14 cellular contexts compared by ENCODE assay signal in genomic region chr9:110131499-110131898, GRCh38.
DNase-seq lines count a peak whose midpoint lies in the region; ATAC-seq and TF ChIP-seq lines count a peak whose summit lies in the region.
"Had no signal": no experiment of that assay in that cellular context is flagged by ENCODE, and none has a peak within 500 bp of the region (broad histone marks: within the 10 kb centered on the region; RNA-seq: fewer than 3 reads in every experiment).

No MANE protein-coding gene starts in this region.

- H3K9me3 Mint-ChIP-seq in MCF 10A (ENCODE audit: unreplicated experiment), result no peaks in the 10 kb centered on the region
- no peaks in the 10 kb centered on the region for H3K9me3 Mint-ChIP-seq in memory B cell
- H3K9me3 Mint-ChIP-seq: activated CD4-positive, alpha-beta T cell treated with anti-CD3 and anti-CD28 coated beads, Interleukin-2, amount 10 ng/mL, durations not matched to agents 7 days and 5 days had no signal

- H3K4me3 Mint-ChIP-seq in MCF 10A (ENCODE audit: unreplicated experiment), result no peak overlapping the region
- H3K4me3 Mint-ChIP-seq in memory B cell, result peak overlapping the region; percentile 66
- H3K4me3 Mint-ChIP-seq: activated CD4-positive, alpha-beta T cell treated with anti-CD3 and anti-CD28 coated beads, Interleukin-2, amount 10 ng/mL, durations not matched to agents 7 days and 5 days had no signal

- H3K36me3 ChIP-seq in breast epithelium (no peaks in the 10 kb centered on the region), heart left ventricle (peaks cover 0 to 7% (median 4%) of the 10 kb centered on the region in 9 donors)

- H3K36me3 Mint-ChIP-seq in MCF 10A (ENCODE audit: insufficient read depth, unreplicated experiment), result peaks cover 21% of the 10 kb centered on the region
- H3K36me3 Mint-ChIP-seq in memory B cell, result peaks cover 15% of the 10 kb centered on the region

- ATAC-seq in memory B cell (ENCODE audit: low read depth) (no peak), heart left ventricle (no peak)
- ATAC-seq: left ventricle myocardium superior had no signal

- H3K4me3 ChIP-seq in breast epithelium, result no peak overlapping the region
- H3K4me3 ChIP-seq in heart left ventricle, result no peak overlapping the region
- H3K4me3 ChIP-seq: spleen, testis had no signal

- TF ChIP-seq CTCF in MCF 10A (IDR thresholded peaks at IDR 0.05; ENCODE audit: unreplicated experiment), result no peak
- no peak for TF ChIP-seq CTCF in breast epithelium (IDR thresholded peaks at IDR 0.05)
- no peak for TF ChIP-seq CTCF in heart left ventricle (IDR thresholded peaks at IDR 0.05)

- no TSS peak for BruUV-seq in MCF 10A (replicated peaks; lab: Mats Ljungman, UMichigan)

- CTCF ChIA-PET in MCF 10A (lab: Yijun Ruan, JAX), result no interaction called here

- POLR2A ChIA-PET in MCF 10A (lab: Yijun Ruan, JAX), result interaction anchor here (1.2 kb wide), 1 partner anchor 65 kb away, joined by 4 read pairs; no protein-coding TSS in a partner anchor

- intact Hi-C loops in MCF 10A (cut with micrococcal nuclease) (no loop called here), breast epithelium (cut with DNase I; ENCODE audit: low total_unique reads) (no loop called here), heart left ventricle (cut with DNase I) (no loop called here)

- H3K27me3 Mint-ChIP-seq in MCF 10A (ENCODE audit: insufficient read depth, unreplicated experiment) (no peaks in the 10 kb centered on the region), memory B cell (no peaks in the 10 kb centered on the region)
- H3K27me3 Mint-ChIP-seq: activated CD4-positive, alpha-beta T cell treated with anti-CD3 and anti-CD28 coated beads, Interleukin-2, amount 10 ng/mL, durations not matched to agents 7 days and 5 days had no signal

- H3K4me1 Mint-ChIP-seq in MCF 10A (ENCODE audit: insufficient read depth, unreplicated experiment) (peaks cover 39% of the 10 kb centered on the region), memory B cell (peaks cover 66% of the 10 kb centered on the region)

- TF ChIP-seq POLR2A in breast epithelium (IDR thresholded peaks at IDR 0.05) (no peak), heart left ventricle (IDR thresholded peaks at IDR 0.05) (no peak)

- DNase-seq in MCF 10A (ENCODE audit: unreplicated experiment), result no peak
- no peak for DNase-seq in breast epithelium (ENCODE audit: low spot score in 2 of 2)
- peak; percentile 71 for DNase-seq in astrocyte of the hippocampus (ENCODE audit: low read depth, low spot score)
- DNase-seq in memory B cell (ENCODE audit: low spot score in 2 of 2), result no peak
- no peak for DNase-seq in COLO668 (lab: John Stamatoyannopoulos, UW; ENCODE audit: unreplicated experiment)
- DNase-seq in cerebellar cortex (ENCODE audit: low spot score), result no peak
- no peak for DNase-seq in foreskin melanocyte
- no peak for DNase-seq in heart left ventricle
- DNase-seq: activated CD4-positive, alpha-beta T cell treated with anti-CD3 and anti-CD28 coated beads, Interleukin-2, amount 10 ng/mL, durations not matched to agents 7 days and 5 days; effector memory CD4-positive, alpha-beta T cell; left ventricle myocardium superior; NCI-H2081 treated with DMSO at 0.1 percent for 48 hours; spleen; testis had no signal

- H3K27me3 ChIP-seq in breast epithelium (no peaks in the 10 kb centered on the region), heart left ventricle (no peaks in the 10 kb centered on the region)
- H3K27me3 ChIP-seq: spleen, testis had no signal

- WGBS in heart left ventricle, 4 donors, result 65 to 81% (median 72%) methylated on average over 2 of the region's 2 CpGs

- H3K9me3 ChIP-seq in breast epithelium (no peaks in the 10 kb centered on the region), heart left ventricle (no peaks in the 10 kb centered on the region)
- H3K9me3 ChIP-seq: spleen, testis had no signal

- H3K27ac ChIP-seq in breast epithelium (no peak overlapping the region), heart left ventricle (no peak overlapping the region)
- H3K27ac ChIP-seq: testis had no signal

- H3K27ac Mint-ChIP-seq in MCF 10A (ENCODE audit: low read depth, unreplicated experiment) (peak overlapping the region; percentile 66), memory B cell (peak overlapping the region; percentile 89)
- H3K27ac Mint-ChIP-seq: activated CD4-positive, alpha-beta T cell treated with anti-CD3 and anti-CD28 coated beads, Interleukin-2, amount 10 ng/mL, durations not matched to agents 7 days and 5 days had no signal

- no peaks in the 10 kb centered on the region for H3K4me1 ChIP-seq in breast epithelium
- peaks cover 13 to 94% (median 85%) of the 10 kb centered on the region in 12 donors for H3K4me1 ChIP-seq in heart left ventricle
